8 cellular contexts compared by ENCODE assay signal in the genomic region with DNA sequence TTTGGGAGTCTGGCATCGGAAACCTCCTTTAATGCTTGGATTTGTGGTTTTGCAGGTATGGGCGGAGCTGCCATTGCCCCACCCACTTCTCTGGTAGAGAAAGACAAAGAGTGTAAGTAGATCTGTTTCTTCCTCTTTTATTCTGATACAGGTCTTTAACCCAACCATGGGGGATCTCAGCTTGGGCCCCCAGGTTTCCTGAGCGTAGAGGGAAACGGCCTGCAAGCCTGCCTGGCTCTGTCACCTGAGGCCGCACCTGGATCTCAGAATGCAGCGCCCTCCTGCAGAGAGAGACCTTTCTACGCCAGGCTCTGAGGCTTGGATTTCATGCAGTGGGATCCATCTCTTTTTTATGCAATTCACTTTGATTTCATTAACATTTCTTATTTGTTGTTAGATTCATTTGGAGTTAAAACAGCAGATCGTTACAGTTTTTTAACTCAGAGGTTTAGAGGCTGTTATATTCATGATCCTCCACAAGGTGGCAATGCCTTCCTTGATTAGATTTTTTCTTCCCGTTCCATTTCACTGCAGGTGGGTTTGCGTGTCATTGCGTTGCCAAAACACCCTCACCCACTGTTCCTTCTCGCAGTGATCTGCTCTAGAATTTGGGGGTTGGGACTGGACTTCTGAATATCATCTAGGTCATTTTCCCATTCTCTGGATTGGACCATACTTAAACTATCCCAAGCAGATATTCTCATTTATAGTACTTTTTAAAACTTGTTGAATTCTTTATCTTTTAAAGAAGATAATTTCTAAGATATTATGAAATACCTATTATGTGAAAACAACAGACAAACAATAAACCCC. TPM values are rescaled to one million over a fixed set of nuclear protein-coding genes. Genes with fewer than 3 reads are reported as not detected.
A peak's percentile ranks its signal among the peaks of the same experiment; 100 is the strongest.
DNase-seq lines count a peak whose midpoint lies in the region; ATAC-seq, FAIRE-seq and TF ChIP-seq lines count a peak whose summit lies in the region.

No MANE protein-coding gene starts in this region.

- no peak overlapping the region for H3K18ac ChIP-seq in H1 (ENCODE audit: extremely low read depth, low read length)

- peaks cover 9 to 14% of the 10 kb centered on the region in 2 experiments for H4K20me1 ChIP-seq in H1 (replicated peaks in 1 of 2; ENCODE audit: control insufficient read depth in 1 of 2, insufficient read depth in 2 of 2, low read length in 2 of 2)

- no peak overlapping the region for H3K27ac ChIP-seq in H1 (ENCODE audit: low read depth, low read length)

- no peak overlapping the region for H2AK5ac ChIP-seq in H1 (ENCODE audit: low read depth, low read length)

- no peak for DNase-seq in D721Med (ENCODE audit: insufficient read length, low spot score)
- DNase-seq in HFF-Myc (ENCODE audit: extremely low read depth, low read depth): no peak
- peak in 2 of 3 donors; percentile 22 to 29 for DNase-seq in T-helper 17 cell
- peak in 1 of 2 experiments; percentile 49 for DNase-seq in H1 (ENCODE audit: low read depth in 1 of 2, low spot score in 2 of 2)
- peak in 1 of 3 donors; percentile 42 for DNase-seq in mucosa of descending colon
- DNase-seq in OCI-M2 (lab: John Stamatoyannopoulos, UW; ENCODE audit: unreplicated experiment): no peak

- CTCF ChIA-PET in H1 (lab: Charles Lee; ENCODE audit: partially characterized antibody): interaction anchor here (0.8 to 3.2 kb wide), 9 partner anchors 13 to 293 kb away, joined by 3 to 21 read pairs (median 6); no protein-coding TSS in a partner anchor

- H3K79me2 ChIP-seq in H1 (ENCODE audit: control insufficient read depth in 1 of 2, insufficient read depth in 2 of 2, low read length in 2 of 2): peaks cover 0 to 13% of the 10 kb centered on the region in 2 experiments; a peak in 2 of 4 replicates

- H2AFZ ChIP-seq in H1 (ENCODE audit: low read length): no peak overlapping the region

- peak; percentile 72 to 76 for TF ChIP-seq RAD21 in H1 (IDR thresholded peaks at IDR 0.05 in 1 of 2, conservative IDR thresholded peaks at IDR 0.05 in 1 of 2; ENCODE audit: low read depth in 2 of 2, low read length in 2 of 2)

- H3K79me1 ChIP-seq in H1 (ENCODE audit: low read depth, low read length): peaks cover 3% of the 10 kb centered on the region; the same call in 1 of the 2 replicates

- peak overlapping the region; percentile 6 to 31; a peak in 2 of 4 replicates for H3K4me2 ChIP-seq in H1 (ENCODE audit: insufficient read depth in 1 of 2, low read depth in 2 of 2, low read length in 2 of 2)

- intact Hi-C loops in mucosa of descending colon (cut with DNase I, micrococcal nuclease): loop anchor here (5.0 to 10.0 kb wide), 2 partner anchors 293 to 296 kb away; no protein-coding TSS in a partner anchor

- peaks cover 22% of the 10 kb centered on the region for H3K36me3 Mint-ChIP-seq in T-helper 17 cell (ENCODE audit: low read depth)

- H2BK12ac ChIP-seq in H1 (ENCODE audit: low read depth, low read length): no peak overlapping the region

- POLR2A ChIA-PET in H1 (lab: Charles Lee; ENCODE audit: partially characterized antibody): interaction anchor here (1.6 kb wide), 1 partner anchor 94 kb away, joined by 10 read pairs; the partner anchor contains the start of gene PFKFB3

- H3K36me3 ChIP-seq in H1 (ENCODE audit: control insufficient read depth in 2 of 4, insufficient read depth in 4 of 4, low read length in 3 of 4): peaks cover 16 to 67% (median 44%) of the 10 kb centered on the region in 4 experiments
- H3K36me3 ChIP-seq in mucosa of descending colon (ENCODE audit: low read depth): peaks cover 17% of the 10 kb centered on the region

- H3K9me3 ChIP-seq in T-helper 17 cell (ENCODE audit: control insufficient read depth, low read length, poor library complexity, severe bottlenecking): no peaks in the 10 kb centered on the region
- H3K9me3 ChIP-seq in H1 (ENCODE audit: insufficient read depth in 2 of 2, low read depth in 1 of 2, low read length in 1 of 2): no peaks in the 10 kb centered on the region
- H3K9me3 ChIP-seq in mucosa of descending colon: no peaks in the 10 kb centered on the region

- H3K27ac Mint-ChIP-seq in T-helper 17 cell: peak overlapping the region; percentile 95

- H3K9ac ChIP-seq in H1 (replicated peaks in 1 of 4; ENCODE audit: extremely low read depth in 1 of 4, low read depth in 3 of 4, low read length in 3 of 4): no peak overlapping the region

- TF ChIP-seq CTCF in D721Med (IDR thresholded peaks at IDR 0.05; ENCODE audit: insufficient read depth, missing control alignments) (peak; percentile 75), HFF-Myc (IDR thresholded peaks at IDR 0.05; ENCODE audit: low read depth, low read length, missing control alignments) (peak; percentile 53), H1 (IDR thresholded peaks at IDR 0.05; ENCODE audit: control extremely low read depth in 1 of 3, insufficient read depth in 1 of 3, low read depth in 1 of 3, low read length in 3 of 3) (peak in 2 of 3 experiments; percentile 47 to 57; a peak in 3 of 4 replicates), mucosa of descending colon (IDR thresholded peaks at IDR 0.05) (no peak)

- no peak overlapping the region for H2BK20ac ChIP-seq in H1 (ENCODE audit: low read length)

- TF ChIP-seq POLR2A in H1 (IDR thresholded peaks at IDR 0.05; ENCODE audit: control extremely low read depth in 1 of 2, low read depth in 2 of 2, low read length in 2 of 2): no peak

- H3K4ac ChIP-seq in H1 (replicated peaks; ENCODE audit: insufficient read length, low read depth, low read length): no peak overlapping the region

- H3K4me1 Mint-ChIP-seq in T-helper 17 cell: peaks cover 45% of the 10 kb centered on the region

- H3K14ac ChIP-seq in H1 (ENCODE audit: insufficient read length): no peak overlapping the region

- H3K27me3 ChIP-seq in H1 (replicated peaks in 1 of 4; ENCODE audit: control insufficient read depth in 3 of 4, extremely low read depth in 1 of 4, insufficient read depth in 3 of 4, low read length in 3 of 4): no peaks in the 10 kb centered on the region

- no peak overlapping the region for H3K56ac ChIP-seq in H1 (replicated peaks; ENCODE audit: insufficient read length, low read depth, low read length)

- ATAC-seq in T-helper 17 cell (peak; percentile 69), mucosa of descending colon (peak; percentile 74), GM18861 (IDR thresholded peaks at IDR 0.05; ENCODE audit: unreplicated experiment) (no peak), GM21737 (IDR thresholded peaks at IDR 0.05; ENCODE audit: unreplicated experiment) (no peak)

- H4K5ac ChIP-seq in H1 (ENCODE audit: insufficient read length, low read depth, low read length): no peak overlapping the region

- H4K8ac ChIP-seq in H1 (ENCODE audit: extremely low read depth, insufficient read depth, low read length): no peak overlapping the region

- H2BK15ac ChIP-seq in H1 (ENCODE audit: low read length): no peak overlapping the region

- H2BK5ac ChIP-seq in H1 (ENCODE audit: low read depth, low read length): no peak overlapping the region

- FAIRE-seq in D721Med (lab: Jason Lieb, UNC): no peak
- peak; percentile 87 for FAIRE-seq in H1 (lab: Jason Lieb, UNC)

- WGBS in H1 (ENCODE audit: extremely low coverage in 1 of 2, insufficient coverage in 1 of 2, insufficient read length in 1 of 2, insufficient replicate concordance in 2 of 2, low coverage in 1 of 2, low lambda C conversion rate in 2 of 2, missing lambda C conversion rate in 1 of 2), 2 experiments: 14% methylated on average over 12 of the region's 12 CpGs; no CpG with 5 or more reads in 1 of the 2 experiments

- no peak overlapping the region for H3K23ac ChIP-seq in H1 (ENCODE audit: insufficient read length)

- no peak overlapping the region for H2BK120ac ChIP-seq in H1 (replicated peaks; ENCODE audit: low read depth, low read length)

- H3K4me3 ChIP-seq in HFF-Myc (replicated peaks; ENCODE audit: low read depth, low read length) (no peak overlapping the region), H1 (ENCODE audit: extremely low read depth in 1 of 4, insufficient read depth in 2 of 4, low read depth in 3 of 4, low read length in 4 of 4) (peak overlapping the region in 1 of 4 experiments; percentile 19; a peak in 1 of 8 replicates), mucosa of descending colon (no peak overlapping the region)

- H3K23me2 ChIP-seq in H1 (ENCODE audit: low read depth, low read length): no peaks in the 10 kb centered on the region

- H4K91ac ChIP-seq in H1 (replicated peaks; ENCODE audit: insufficient read length, low read length): no peak overlapping the region

- peak overlapping the region; percentile 93 for H3K4me3 Mint-ChIP-seq in T-helper 17 cell

- TF ChIP-seq EP300 in H1 (IDR thresholded peaks at IDR 0.05; ENCODE audit: borderline replicate concordance in 1 of 2, low read depth in 2 of 2, low read length in 2 of 2): no peak

- no peaks in the 10 kb centered on the region for H3K27me3 Mint-ChIP-seq in T-helper 17 cell

- peaks cover 4 to 21% (median 10%) of the 10 kb centered on the region in 4 experiments; a peak in 4 of 7 replicates for H3K4me1 ChIP-seq in H1 (replicated peaks in 1 of 4; ENCODE audit: control insufficient read depth in 3 of 4, insufficient read depth in 4 of 4, low read length in 3 of 4)
- no peaks in the 10 kb centered on the region for H3K4me1 ChIP-seq in mucosa of descending colon (ENCODE audit: low read depth)

TF ChIP-seq in H1, 55 proteins besides CTCF, POLR2A, EP300 and RAD21 (continues in another document):
- peak; percentile 41 for TF ChIP-seq ASH2L (IDR thresholded peaks at IDR 0.05; ENCODE audit: low read length)

RNA-seq across cellular contexts. Expression of gene RBM17, which starts 20.0 kb away (rescaled TPM):
- 100 to 1,000 TPM; 133 to 146 TPM for total RNA-seq in T-helper 17 cell
- total RNA-seq in H1 (2021; fragmentation: NEBNext Ultra II Directional; extraction: Animal tissue kit (Norgen Biotek cat#: 25700)): 120 and 128 TPM in 2 replicates
- 15.7 and 22.9 TPM in 2 replicates for polyA plus RNA-seq in H1 (2011; rRNA removed)
- polyA plus RNA-seq in H1 (2011; cell fraction: cytosol; rRNA removed): 46.4 TPM
- polyA plus RNA-seq in H1 (2011; cell fraction: nucleus; rRNA removed): 85.1 TPM
- polyA plus RNA-seq in H1 (2012, experiment 1 of 2): 97.6 to 142 TPM (median 112 TPM) in 4 replicates
- polyA plus RNA-seq in H1 (2012, experiment 2 of 2): 18.0 TPM
- 105 TPM for polyA plus RNA-seq in H1 (2013, experiment 1 of 2)
- 105 TPM for polyA plus RNA-seq in H1 (2013, experiment 2 of 2)
- 23.0 and 32.3 TPM in 2 replicates for polyA minus RNA-seq in H1 (2011; rRNA and poly(A)+ RNA removed)
- 26.4 TPM for polyA minus RNA-seq in H1 (2011; cell fraction: cytosol; rRNA and poly(A)+ RNA removed)
- polyA minus RNA-seq in H1 (2011; cell fraction: nucleus; rRNA and poly(A)+ RNA removed): 41.5 TPM
- total RNA-seq in mucosa of descending colon: 100 to 1,000 TPM in 1 of 3 donors, 10 to 100 TPM in 2; 87.4 to 100 (median 90.8) TPM

RNA-seq across cellular contexts. Expression of gene IL2RA, which starts 46.7 kb away (rescaled TPM):
- total RNA-seq in T-helper 17 cell (10 to 100 TPM; 51.7 to 59.2 TPM), mucosa of descending colon (1 to 10 TPM; 1.2 to 3.7 (median 2.1) TPM)
- not detected in 2 replicates for total RNA-seq in H1 (2021; fragmentation: NEBNext Ultra II Directional; extraction: Animal tissue kit (Norgen Biotek cat#: 25700))
- polyA plus RNA-seq in H1 (2011; rRNA removed): not detected in 2 replicates
- polyA plus RNA-seq in H1 (2011; cell fraction: cytosol; rRNA removed): not detected
- not detected for polyA plus RNA-seq in H1 (2011; cell fraction: nucleus; rRNA removed)
- polyA plus RNA-seq in H1 (2012, experiment 1 of 2): not detected in 4 replicates
- polyA plus RNA-seq in H1 (2012, experiment 2 of 2): not detected
- polyA plus RNA-seq in H1 (2013, experiment 1 of 2): not detected
- not detected for polyA plus RNA-seq in H1 (2013, experiment 2 of 2)
- polyA minus RNA-seq in H1 (2011; rRNA and poly(A)+ RNA removed): not detected in 2 replicates
- polyA minus RNA-seq in H1 (2011; cell fraction: cytosol; rRNA and poly(A)+ RNA removed): not detected
- not detected for polyA minus RNA-seq in H1 (2011; cell fraction: nucleus; rRNA and poly(A)+ RNA removed)

Comparison
In these comparisons a context has a peak if more than half of its experiments do, and no peak if none do; other contexts are left out.
1. DNase-seq: peak in T-helper 17 cell (2 of 3); none in D721Med (single experiment), HFF-Myc (single experiment) and OCI-M2 (single experiment).
2. ATAC-seq: peak in T-helper 17 cell (single experiment) and mucosa of descending colon (single experiment); none in GM18861 (single experiment) and GM21737 (single experiment).
3. RNA of gene IL2RA, which starts 46.7 kb away (total RNA-seq): 51.7 to 59.2 TPM in T-helper 17 cell; 1.2 to 3.7 TPM in mucosa of descending colon and not detected in H1; every median in the first group is over 10 times any median in the second.